Comparison of ENCODE assay signal across 8 cellular contexts in the genomic region with DNA sequence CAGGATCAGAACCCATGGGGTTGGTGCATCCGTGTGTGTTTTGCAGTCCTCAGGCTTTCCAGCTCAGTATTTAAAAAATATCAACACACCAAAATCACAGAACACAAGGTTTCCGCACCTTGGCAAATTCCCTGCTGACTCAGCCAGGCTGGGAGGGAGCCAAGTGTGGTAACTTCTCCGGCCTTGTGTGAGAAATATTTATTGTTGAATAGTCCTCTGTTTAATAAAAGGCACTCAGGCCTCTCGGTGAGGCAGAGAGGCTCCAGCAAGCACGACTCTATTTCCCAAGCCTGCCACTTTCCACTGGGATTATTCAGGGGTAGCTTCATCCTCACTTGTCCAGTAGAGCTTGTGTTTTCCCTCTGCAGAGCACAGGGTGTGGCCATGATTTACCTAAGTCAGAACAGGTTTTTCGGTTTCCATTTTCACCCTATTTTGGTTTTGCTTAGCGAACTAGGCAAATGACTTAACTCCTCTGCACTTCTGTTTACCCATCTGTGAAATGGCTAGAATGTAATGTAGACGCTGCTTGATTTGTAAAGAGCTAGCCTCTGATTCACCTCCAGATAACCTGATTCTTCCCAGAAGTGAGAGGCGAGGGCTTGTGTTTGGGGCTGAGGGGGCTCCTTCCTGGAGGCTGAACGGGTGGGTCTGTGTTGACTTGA. TPM values are rescaled to one million over a fixed set of nuclear protein-coding genes. Genes with fewer than 3 reads are reported as not detected.
DNase-seq lines count a peak whose midpoint lies in the region; ATAC-seq and TF ChIP-seq lines count a peak whose summit lies in the region.

No MANE protein-coding gene starts in this region.

- H3K9me3 ChIP-seq in RWPE2 (ENCODE audit: severe bottlenecking) = no peaks in the 10 kb centered on the region

- no peak overlapping the region for H3K4me3 Mint-ChIP-seq in endothelial cell (ENCODE audit: unreplicated experiment)

- no peak overlapping the region for H3K4me3 ChIP-seq in RWPE2 (ENCODE audit: severe bottlenecking)

- no peak for TF ChIP-seq CTCF in RWPE2 (IDR thresholded peaks at IDR 0.05; ENCODE audit: poor library complexity, severe bottlenecking)
- TF ChIP-seq CTCF in endothelial cell (IDR thresholded peaks at IDR 0.05; ENCODE audit: unreplicated experiment) = no peak

- H3K27ac ChIP-seq in RWPE2 (ENCODE audit: poor library complexity, severe bottlenecking) = peak overlapping the region; percentile 63

- peaks cover 15% of the 10 kb centered on the region for H3K27me3 Mint-ChIP-seq in endothelial cell (ENCODE audit: unreplicated experiment)

- H3K9me3 Mint-ChIP-seq in endothelial cell (ENCODE audit: unreplicated experiment) = no peaks in the 10 kb centered on the region

- no peak overlapping the region for H3K27ac Mint-ChIP-seq in endothelial cell (ENCODE audit: unreplicated experiment)

- H3K36me3 Mint-ChIP-seq in endothelial cell (ENCODE audit: low read depth, unreplicated experiment) = peaks cover 8% of the 10 kb centered on the region

- no peak for DNase-seq in RWPE2 (ENCODE audit: low spot score)
- DNase-seq in iris pigment epithelial cell (ENCODE audit: low read depth) = peak; percentile 89
- peak; percentile 83 for DNase-seq in ureter (ENCODE audit: low spot score)
- no peak for DNase-seq in putamen (ENCODE audit: low spot score)
- no peak for DNase-seq in endothelial cell (ENCODE audit: low spot score)
- DNase-seq in 8988T = no peak

- no peaks in the 10 kb centered on the region for H3K36me3 ChIP-seq in RWPE2 (ENCODE audit: low read depth)

- ATAC-seq in GM18870 (IDR thresholded peaks at IDR 0.05; ENCODE audit: unreplicated experiment) (peak; percentile 81), HG02798 (IDR thresholded peaks at IDR 0.05; ENCODE audit: poor library complexity, unreplicated experiment) (peak; percentile 87), RWPE2 (ENCODE audit: low read depth) (peak; percentile 93)

- peaks cover 15% of the 10 kb centered on the region for H3K4me1 ChIP-seq in RWPE2 (ENCODE audit: insufficient read depth, poor library complexity, severe bottlenecking)

- H3K4me1 Mint-ChIP-seq in endothelial cell (ENCODE audit: unreplicated experiment) = peaks cover 16% of the 10 kb centered on the region

- H3K27me3 ChIP-seq in RWPE2 (ENCODE audit: insufficient read depth, poor library complexity, severe bottlenecking) = no peaks in the 10 kb centered on the region

RNA-seq across cellular contexts. Expression of gene CHST15, which starts 13.0 kb away (rescaled TPM):
- total RNA-seq in ureter = 15.7 TPM
- total RNA-seq in endothelial cell (ENCODE audit: unreplicated experiment) = 148 TPM

Comparison
In these comparisons a context has a peak if more than half of its experiments do, and no peak if none do; other contexts are left out.
1. DNase-seq: peak in iris pigment epithelial cell (single experiment) and ureter (single experiment); none in RWPE2 (single experiment), putamen (single experiment), endothelial cell (single experiment) and 8988T (single experiment).
2. Peak in every context shown above with its lines, with median percentiles within 50 percentile points of each other: ATAC-seq.